Comparison of ENCODE assay signal across 10 cellular contexts in the genomic region with DNA sequence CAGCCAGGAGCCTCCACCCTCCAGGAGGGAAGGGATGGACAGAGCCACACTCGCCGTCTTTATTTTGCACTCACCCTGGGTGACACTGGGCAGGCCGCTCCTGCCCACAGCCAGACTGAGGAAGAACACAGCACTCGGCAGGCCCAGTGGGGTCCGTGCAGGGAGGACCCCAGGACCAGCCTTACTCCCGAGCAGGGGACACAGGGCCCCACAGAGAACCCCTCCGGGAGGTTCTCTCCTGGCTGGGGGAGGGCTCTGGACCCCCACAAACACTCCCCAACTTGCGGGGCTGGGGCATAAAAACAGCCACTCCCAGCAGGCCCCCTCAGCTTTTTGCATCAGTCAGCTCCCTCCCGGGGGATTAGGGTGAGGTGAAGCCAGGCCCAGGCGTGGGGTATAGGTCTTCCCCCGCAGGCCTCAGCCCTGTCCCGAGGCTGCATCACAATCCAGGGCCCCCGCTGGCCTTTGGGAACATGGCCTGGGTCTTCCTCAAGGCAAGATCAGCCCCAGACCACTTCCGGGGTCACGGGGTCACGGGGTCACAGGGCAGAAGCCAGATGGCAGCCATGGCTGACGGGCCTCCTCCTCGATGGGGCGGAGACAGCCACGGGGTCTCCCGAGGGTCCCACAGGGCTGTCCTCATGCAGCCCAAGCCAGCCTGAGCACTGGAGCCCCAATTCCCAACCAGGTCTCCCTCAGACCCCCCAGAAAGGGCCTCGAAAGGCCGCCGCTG. TPM values are rescaled to one million over a fixed set of nuclear protein-coding genes. Genes with fewer than 3 reads are reported as not detected.
A peak's percentile ranks its signal among the peaks of the same experiment; 100 is the strongest.
DNase-seq lines count a peak whose midpoint lies in the region; ATAC-seq and TF ChIP-seq lines count a peak whose summit lies in the region.
"Had no signal": no experiment of that assay in that cellular context is flagged by ENCODE, and none has a peak within 500 bp of the region (broad histone marks: within the 10 kb centered on the region; RNA-seq: fewer than 3 reads in every experiment).

No MANE protein-coding gene starts in this region.

- no peaks in the 10 kb centered on the region for H4K20me1 ChIP-seq in GM23248 (ENCODE audit: insufficient read depth)

- H2AFZ ChIP-seq in GM23248: no peak overlapping the region

- H3K4me3 Mint-ChIP-seq in T-helper 17 cell: peak overlapping the region; percentile 31
- H3K4me3 Mint-ChIP-seq in T-cell: no peak overlapping the region

- peak overlapping the region; percentile 72 for H3K9ac ChIP-seq in GM23248
- H3K9ac ChIP-seq in skeletal muscle satellite cell (ENCODE audit: low read depth, low read length): peak overlapping the region; percentile 68

- H3K27ac Mint-ChIP-seq in T-helper 17 cell (no peak overlapping the region), T-cell (no peak overlapping the region)

- H3K4me1 Mint-ChIP-seq in T-helper 17 cell: peaks cover 15% of the 10 kb centered on the region
- peaks cover 0 to 36% (median 12%) of the 10 kb centered on the region in 3 donors for H3K4me1 Mint-ChIP-seq in T-cell

- peaks cover 15% of the 10 kb centered on the region for H3K79me2 ChIP-seq in GM23248 (ENCODE audit: insufficient read depth)

- no peak for ATAC-seq in T-helper 17 cell
- no peak for ATAC-seq in foreskin keratinocyte
- no peak for ATAC-seq in GM18517 (IDR thresholded peaks at IDR 0.05; ENCODE audit: unreplicated experiment)
- ATAC-seq in T-cell (replicated peaks in 1 of 4): no peak

- H3K4me1 ChIP-seq in GM23248 (ENCODE audit: insufficient read depth) (peaks cover 24% of the 10 kb centered on the region), foreskin keratinocyte (peaks cover 14% of the 10 kb centered on the region), skeletal muscle satellite cell (ENCODE audit: control insufficient read depth, insufficient read depth, low read length) (peaks cover 40% of the 10 kb centered on the region)

- no peaks in the 10 kb centered on the region for H3K9me3 Mint-ChIP-seq in T-cell

- H3K27ac ChIP-seq in GM23248 (peak overlapping the region; percentile 87), foreskin keratinocyte (peak overlapping the region; percentile 6)
- H3K27ac ChIP-seq: cardiac muscle cell had no signal

- H3K9me3 ChIP-seq in GM23248 (ENCODE audit: low read depth) (no peaks in the 10 kb centered on the region), T-helper 17 cell (ENCODE audit: control insufficient read depth, low read length, poor library complexity, severe bottlenecking) (no peaks in the 10 kb centered on the region), skeletal muscle satellite cell (replicated peaks; ENCODE audit: low read length) (no peaks in the 10 kb centered on the region)

- POLR2A ChIA-PET in T-cell (lab: Charles Lee): no interaction called here

- H3K4me3 ChIP-seq in GM23248 (peak overlapping the region; percentile 42), skeletal muscle satellite cell (ENCODE audit: low read length) (peak overlapping the region; percentile 55)
- H3K4me3 ChIP-seq: cardiac muscle cell had no signal

- no peak for TF ChIP-seq CTCF in foreskin keratinocyte (conservative IDR thresholded peaks at IDR 0.05)

- H3K4me2 ChIP-seq in GM23248 (ENCODE audit: unreplicated experiment): peak overlapping the region; percentile 55
- H3K4me2 ChIP-seq in skeletal muscle satellite cell (ENCODE audit: low read length): peak overlapping the region; percentile 74

- 51 to 55% methylated on average over 19 to 20 of the region's 24 CpGs for WGBS in GM23248 (ENCODE audit: low coverage in 1 of 2, low lambda C conversion rate in 2 of 2, missing lambda C conversion rate in 2 of 2), 2 experiments

- H3K27me3 ChIP-seq in GM23248 (replicated peaks; ENCODE audit: insufficient read depth) (no peaks in the 10 kb centered on the region), foreskin keratinocyte (no peaks in the 10 kb centered on the region), skeletal muscle satellite cell (ENCODE audit: control insufficient read depth, insufficient read depth, low read length) (no peaks in the 10 kb centered on the region)
- H3K27me3 ChIP-seq: cardiac muscle cell had no signal

- no peaks in the 10 kb centered on the region for H3K36me3 ChIP-seq in GM23248 (ENCODE audit: low read depth)
- H3K36me3 ChIP-seq in skeletal muscle satellite cell (ENCODE audit: insufficient read depth, low read length): peaks cover 34% of the 10 kb centered on the region

- no peaks in the 10 kb centered on the region for H3K27me3 Mint-ChIP-seq in T-helper 17 cell
- H3K27me3 Mint-ChIP-seq in T-cell: no peaks in the 10 kb centered on the region

- H3F3A ChIP-seq in GM23248 (ENCODE audit: insufficient read depth): no peaks in the 10 kb centered on the region; the same call in 1 of the 2 replicates

- in situ Hi-C loops in GM23248 (cut with MboI): no loop called here

- H3K36me3 Mint-ChIP-seq in T-helper 17 cell (ENCODE audit: low read depth) (no peaks in the 10 kb centered on the region), T-cell (no peaks in the 10 kb centered on the region)

- CTCF ChIA-PET in T-cell (lab: Charles Lee): no interaction called here

- H3K9me2 ChIP-seq in GM23248 (ENCODE audit: insufficient read depth): no peaks in the 10 kb centered on the region

- no peak for DNase-seq in GM23248
- no peak for DNase-seq in T-helper 17 cell
- no peak for DNase-seq in foreskin keratinocyte
- DNase-seq in HCEC 1CT: no peak
- DNase-seq in NCI-H1417 treated with DMSO at 0.1 percent for 48 hours (lab: John Stamatoyannopoulos, UW): no peak
- DNase-seq in T-cell: no peak

RNA-seq across cellular contexts. Expression of gene TNFRSF6B, which starts 3.2 kb away (rescaled TPM):
- total RNA-seq in GM23248 (2014; rRNA removed; shearing (Covaris generic)): 36.9 and 39.9 TPM in 2 replicates
- polyA plus RNA-seq in GM23248 (2016; fragmentation: Nextera tagmentation; extraction: Ambion mirVana) (17.4 and 17.5 TPM in 2 replicates), foreskin keratinocyte (245 and 287 TPM in 2 replicates)
- total RNA-seq in T-helper 17 cell (not detected), foreskin keratinocyte (189 and 224 TPM in 2 replicates), T-cell (1 to 10 TPM in 2 of 5 donors, under 1 TPM in 2, not detected in 1; 0.37 to 1.5 (median 0.91) TPM)
- 0.51 and 4.4 TPM in 2 replicates for total RNA-seq in skeletal muscle satellite cell (2012; rRNA removed)
- total RNA-seq: T-helper 2 cell treated with Interferon-gamma antibody and Interleukin-4, amounts not matched to agents 100 ng/mL and 5 ng/mL, for 36 hours had no signal

RNA-seq across cellular contexts. Expression of gene ARFRP1, which starts 8.1 kb away (rescaled TPM):
- total RNA-seq in GM23248 (2014; rRNA removed; shearing (Covaris generic)): 61.4 and 65.9 TPM in 2 replicates
- polyA plus RNA-seq in GM23248 (2016; fragmentation: Nextera tagmentation; extraction: Ambion mirVana) (57.6 and 60.8 TPM in 2 replicates), foreskin keratinocyte (43.5 and 49.0 TPM in 2 replicates)
- total RNA-seq in T-helper 17 cell (10 to 100 TPM; 44.0 to 53.2 TPM), foreskin keratinocyte (32.3 and 39.2 TPM in 2 replicates), T-cell (100 to 1,000 TPM in 2 of 5 donors, 10 to 100 TPM in 3; 58.5 to 102 (median 99.5) TPM)
- 21.2 and 26.1 TPM in 2 replicates for total RNA-seq in skeletal muscle satellite cell (2012; rRNA removed)

RNA-seq across cellular contexts. Expression of gene ZGPAT, which starts 8.2 kb away (rescaled TPM):
- 26.2 and 28.5 TPM in 2 replicates for total RNA-seq in GM23248 (2014; rRNA removed; shearing (Covaris generic))
- polyA plus RNA-seq in GM23248 (2016; fragmentation: Nextera tagmentation; extraction: Ambion mirVana): 19.9 and 22.7 TPM in 2 replicates
- 10 to 100 TPM; 35.0 to 39.8 TPM for total RNA-seq in T-helper 17 cell
- 17.1 and 20.9 TPM in 2 replicates for total RNA-seq in foreskin keratinocyte
- 23.3 and 24.8 TPM in 2 replicates for polyA plus RNA-seq in foreskin keratinocyte
- 15.3 and 17.2 TPM in 2 replicates for total RNA-seq in skeletal muscle satellite cell (2012; rRNA removed)
- 10 to 100 TPM; 42.7 to 71.0 (median 59.0) TPM for total RNA-seq in T-cell

RNA-seq across cellular contexts. Expression of gene LIME1, which starts 36.8 kb away (rescaled TPM):
- total RNA-seq in GM23248 (2014; rRNA removed; shearing (Covaris generic)): 14.1 and 32.0 TPM in 2 replicates
- polyA plus RNA-seq in GM23248 (2016; fragmentation: Nextera tagmentation; extraction: Ambion mirVana) (2.4 and 3.7 TPM in 2 replicates), foreskin keratinocyte (4.4 and 5.3 TPM in 2 replicates)
- total RNA-seq in T-helper 17 cell (100 to 1,000 TPM; 156 to 179 TPM), foreskin keratinocyte (2.4 and 3.3 TPM in 2 replicates), T-cell (100 to 1,000 TPM; 144 to 248 (median 172) TPM)
- 2.6 and 5.6 TPM in 2 replicates for total RNA-seq in skeletal muscle satellite cell (2012; rRNA removed)

RNA-seq across cellular contexts. Expression of gene SLC2A4RG, which starts 39.9 kb away (rescaled TPM):
- total RNA-seq in GM23248 (2014; rRNA removed; shearing (Covaris generic)): 63.9 and 64.9 TPM in 2 replicates
- polyA plus RNA-seq in GM23248 (2016; fragmentation: Nextera tagmentation; extraction: Ambion mirVana) (21.3 and 22.7 TPM in 2 replicates), foreskin keratinocyte (89.1 and 100 TPM in 2 replicates)
- total RNA-seq in T-helper 17 cell (100 to 1,000 TPM in 1 of 2 donors, 10 to 100 TPM in 1; 98.1 to 103 TPM), foreskin keratinocyte (53.2 and 57.0 TPM in 2 replicates), T-cell (100 to 1,000 TPM; 110 to 173 (median 135) TPM)
- total RNA-seq in skeletal muscle satellite cell (2012; rRNA removed): 28.9 and 33.4 TPM in 2 replicates

Comparison
In these comparisons a context has a peak if more than half of its experiments do, and no peak if none do; other contexts are left out.
1. RNA of gene TNFRSF6B, which starts 3.2 kb away (total RNA-seq): 189 to 224 TPM in foreskin keratinocyte and 36.9 to 39.9 TPM in GM23248; 0.37 to 1.5 TPM in T-cell and not detected in T-helper 17 cell; every median in the first group is over 10 times any median in the second.